In genomic region chr11:59141191-59141590, GRCh38 we compare ENCODE assay signal across 14 cellular contexts. TPM values are rescaled to one million over a fixed set of nuclear protein-coding genes. Genes with fewer than 3 reads are reported as not detected.
DNase-seq lines count a peak whose midpoint lies in the region; ATAC-seq and TF ChIP-seq lines count a peak whose summit lies in the region.
"Had no signal": no experiment of that assay in that cellular context is flagged by ENCODE, and none has a peak within 500 bp of the region (broad histone marks: within the 10 kb centered on the region; RNA-seq: fewer than 3 reads in every experiment).

No MANE protein-coding gene starts in this region.

- no peak overlapping the region for H3K27ac Mint-ChIP-seq in activated naive CD4-positive, alpha-beta T cell treated with anti-CD3 and anti-CD28 coated beads, Interleukin-2, amount 50 U/mL, for 24 hours
- H3K27ac Mint-ChIP-seq in effector memory CD8-positive, alpha-beta T cell: peak overlapping the region; percentile 97 to 98
- no peak overlapping the region for H3K27ac Mint-ChIP-seq in type B pancreatic cell

- CTCF ChIA-PET in PC-9 (lab: Charles Lee): interaction anchor here (0.8 to 1.8 kb wide), 2 partner anchors 14 to 17 kb away, joined by 3 to 11 read pairs; no protein-coding TSS in a partner anchor

- H3K4me1 ChIP-seq in PC-9 (replicated peaks; ENCODE audit: insufficient read depth): peaks cover 36% of the 10 kb centered on the region

- TF ChIP-seq CTCF in PC-9 (conservative IDR thresholded peaks at IDR 0.05): no peak
- no peak for TF ChIP-seq CTCF in type B pancreatic cell (conservative IDR thresholded peaks at IDR 0.05)

- peaks cover 29% of the 10 kb centered on the region for H3F3A ChIP-seq in PC-9 (ENCODE audit: insufficient read depth, low read depth)

- no TSS peak for BruUV-seq in PC-9 (replicated peaks; lab: Mats Ljungman, UMichigan)

- POLR2A ChIA-PET in PC-9 (lab: Charles Lee; ENCODE audit: unreplicated experiment): no interaction called here

- DNase-seq in activated naive CD4-positive, alpha-beta T cell treated with anti-CD3 and anti-CD28 coated beads, Interleukin-2, amount 50 U/mL, for 16 hours: no peak
- no peak for DNase-seq in PC-9
- no peak for DNase-seq in effector memory CD8-positive, alpha-beta T cell
- no peak for DNase-seq in type B pancreatic cell (ENCODE audit: extremely low spot score, unreplicated experiment)
- DNase-seq in HPDE6-E6E7 (ENCODE audit: extremely low spot score): no peak
- DNase-seq in COR-L47 (lab: John Stamatoyannopoulos, UW): no peak
- no peak for DNase-seq in medulla oblongata (ENCODE audit: extremely low spot score)
- DNase-seq: activated CD4-positive, alpha-beta T cell treated with anti-CD3 and anti-CD28 coated beads for 1 hour; AML-193; midbrain; NCI-H1048; posterior cingulate gyrus had no signal

- H3K4me2 ChIP-seq in PC-9: peak overlapping the region; percentile 78

- H3K9me2 ChIP-seq in PC-9 (ENCODE audit: insufficient read depth): no peaks in the 10 kb centered on the region

- no peaks in the 10 kb centered on the region for H3K79me2 ChIP-seq in PC-9 (ENCODE audit: low read depth)

- no peak overlapping the region for H3K27ac ChIP-seq in PC-9

- intact Hi-C loops in PC-9 (cut with micrococcal nuclease; ENCODE audit: unreplicated experiment): loop anchor here (5.0 to 10.0 kb wide), 2 partner anchors 46 to 1476 kb away; partner anchors contain the start of gene ZDHHC5

- H4K20me1 ChIP-seq in PC-9 (ENCODE audit: insufficient read depth): no peaks in the 10 kb centered on the region

- H3K4me3 ChIP-seq in PC-9: 0 out of 2 replicates have a peak overlapping the region, but pooled peaks have one; percentile 72

- H3K9me3 ChIP-seq in PC-9 (ENCODE audit: insufficient read depth, low read depth): no peaks in the 10 kb centered on the region
- H3K9me3 ChIP-seq: thoracic aorta had no signal

- H3K36me3 Mint-ChIP-seq in activated naive CD4-positive, alpha-beta T cell treated with anti-CD3 and anti-CD28 coated beads, Interleukin-2, amount 50 U/mL, for 24 hours: no peaks in the 10 kb centered on the region
- H3K36me3 Mint-ChIP-seq in effector memory CD8-positive, alpha-beta T cell (ENCODE audit: insufficient read depth): peaks cover 34% of the 10 kb centered on the region
- H3K36me3 Mint-ChIP-seq in type B pancreatic cell: no peaks in the 10 kb centered on the region

- H3K27me3 Mint-ChIP-seq in activated naive CD4-positive, alpha-beta T cell treated with anti-CD3 and anti-CD28 coated beads, Interleukin-2, amount 50 U/mL, for 24 hours: no peaks in the 10 kb centered on the region
- H3K27me3 Mint-ChIP-seq in effector memory CD8-positive, alpha-beta T cell: no peaks in the 10 kb centered on the region
- peaks cover 24% of the 10 kb centered on the region for H3K27me3 Mint-ChIP-seq in type B pancreatic cell

- peak overlapping the region; percentile 96 for H3K4me3 Mint-ChIP-seq in activated naive CD4-positive, alpha-beta T cell treated with anti-CD3 and anti-CD28 coated beads, Interleukin-2, amount 50 U/mL, for 24 hours
- H3K4me3 Mint-ChIP-seq in effector memory CD8-positive, alpha-beta T cell: peak overlapping the region; percentile 95 to 96
- peak overlapping the region; percentile 97 for H3K4me3 Mint-ChIP-seq in type B pancreatic cell

- ATAC-seq in effector memory CD8-positive, alpha-beta T cell (replicated peaks): no peak

- no peaks in the 10 kb centered on the region for H3K27me3 ChIP-seq in PC-9 (ENCODE audit: insufficient read depth, low read depth)

- H3K36me3 ChIP-seq in PC-9 (ENCODE audit: low read depth): 0 out of 2 replicates have a peak, but pooled peaks cover 1% of the 10 kb centered on the region
- H3K36me3 ChIP-seq: thoracic aorta had no signal

- H2AFZ ChIP-seq in PC-9: no peak overlapping the region

- H3K9me3 Mint-ChIP-seq in activated naive CD4-positive, alpha-beta T cell treated with anti-CD3 and anti-CD28 coated beads, Interleukin-2, amount 50 U/mL, for 24 hours: no peaks in the 10 kb centered on the region
- no peaks in the 10 kb centered on the region for H3K9me3 Mint-ChIP-seq in effector memory CD8-positive, alpha-beta T cell
- H3K9me3 Mint-ChIP-seq in type B pancreatic cell: no peaks in the 10 kb centered on the region

- peaks cover 50% of the 10 kb centered on the region for H3K4me1 Mint-ChIP-seq in activated naive CD4-positive, alpha-beta T cell treated with anti-CD3 and anti-CD28 coated beads, Interleukin-2, amount 50 U/mL, for 24 hours
- H3K4me1 Mint-ChIP-seq in effector memory CD8-positive, alpha-beta T cell (ENCODE audit: low read depth in 2 of 2): peaks cover 40 to 46% of the 10 kb centered on the region in 2 donors
- peaks cover 23% of the 10 kb centered on the region for H3K4me1 Mint-ChIP-seq in type B pancreatic cell (ENCODE audit: unreplicated experiment)

RNA-seq across cellular contexts. Expression of gene FAM111A, which starts 1.5 kb away (rescaled TPM):
- total RNA-seq in PC-9 (2021) (57.8 and 95.3 TPM in 2 replicates), type B pancreatic cell (ENCODE audit: low replicate concordance) (28.4 and 29.1 TPM in 2 replicates)

RNA-seq across cellular contexts. Expression of gene DTX4, which starts 30.7 kb away (rescaled TPM):
- 28.4 and 34.5 TPM in 2 replicates for total RNA-seq in PC-9 (2021)
- 55.3 and 79.2 TPM in 2 replicates for total RNA-seq in type B pancreatic cell (ENCODE audit: low replicate concordance)

RNA-seq across cellular contexts. Expression of gene FAM111B, which starts 34.2 kb away (rescaled TPM):
- total RNA-seq in PC-9 (2021): 8.5 and 12.0 TPM in 2 replicates
- total RNA-seq in type B pancreatic cell (ENCODE audit: low replicate concordance): 12.7 and 13.2 TPM in 2 replicates

RNA-seq across cellular contexts. Expression of gene GLYATL1B, which starts 55.1 kb away (rescaled TPM):
- not detected in 2 replicates for total RNA-seq in PC-9 (2021)
- not detected in 2 replicates for total RNA-seq in type B pancreatic cell (ENCODE audit: low replicate concordance)
- total RNA-seq: thoracic aorta had no signal

Comparison
In these comparisons a context has a peak if more than half of its experiments do, and no peak if none do; other contexts are left out.
1. H3K27ac Mint-ChIP-seq: peak in effector memory CD8-positive, alpha-beta T cell (2 of 2); none in activated naive CD4-positive, alpha-beta T cell treated with anti-CD3 and anti-CD28 coated beads, Interleukin-2, amount 50 U/mL, for 24 hours (single experiment) and type B pancreatic cell (single experiment).
2. Peak in every context shown above with its lines, with median percentiles within 50 percentile points of each other: H3K4me3 Mint-ChIP-seq.